In genomic region chr3:18046131-18046530, GRCh38 we compare ENCODE assay signal across 25 cellular contexts.
"Had no signal": no experiment of that assay in that cellular context is flagged by ENCODE, and none has a peak within 500 bp of the region (broad histone marks: within the 10 kb centered on the region; RNA-seq: fewer than 3 reads in every experiment).

No MANE protein-coding gene starts in this region.

- H3K4me3 ChIP-seq: cardiac muscle cell, esophagus muscularis mucosa, mucosa of descending colon, neural progenitor cell, prostate gland, right atrium auricular region, tibial nerve had no signal

- H3K9me3 Mint-ChIP-seq: activated CD4-positive, alpha-beta memory T cell treated with anti-CD3 and anti-CD28 coated beads for 36 hours; activated naive CD8-positive, alpha-beta T cell treated with anti-CD3 and anti-CD28 coated beads for 36 hours; dendritic cell treated with granulocyte-macrophage colony-stimulating factor and Interleukin-4, amounts not matched to agents 40 ng/mL and 50 ng/mL, for 4 days; naive B cell; neural progenitor cell had no signal

- H3K4me1 Mint-ChIP-seq: activated CD8-positive, alpha-beta memory T cell treated with anti-CD3 and anti-CD28 coated beads, Interleukin-2, amount 10 ng/mL, durations not matched to agents 7 days and 5 days; activated naive CD8-positive, alpha-beta T cell treated with anti-CD3 and anti-CD28 coated beads for 36 hours; activated T-helper 17 cell treated with anti-CD3 and anti-CD28 coated beads, Interleukin-2, amount 50 U/mL, for 72 hours had no signal

- H3K27ac Mint-ChIP-seq: activated CD4-positive, alpha-beta memory T cell treated with anti-CD3 and anti-CD28 coated beads for 36 hours; activated CD8-positive, alpha-beta memory T cell treated with anti-CD3 and anti-CD28 coated beads, Interleukin-2, amount 10 ng/mL, durations not matched to agents 7 days and 5 days; activated naive CD8-positive, alpha-beta T cell treated with anti-CD3 and anti-CD28 coated beads for 36 hours; activated T-helper 17 cell treated with anti-CD3 and anti-CD28 coated beads, Interleukin-2, amount 50 U/mL, for 72 hours; dendritic cell treated with granulocyte-macrophage colony-stimulating factor and Interleukin-4, amounts not matched to agents 40 ng/mL and 50 ng/mL, for 4 days; neural progenitor cell had no signal

- H3K36me3 Mint-ChIP-seq: activated CD4-positive, alpha-beta memory T cell treated with anti-CD3 and anti-CD28 coated beads for 36 hours; activated CD8-positive, alpha-beta memory T cell treated with anti-CD3 and anti-CD28 coated beads, Interleukin-2, amount 10 ng/mL, durations not matched to agents 7 days and 5 days; activated naive CD8-positive, alpha-beta T cell treated with anti-CD3 and anti-CD28 coated beads for 36 hours; neural progenitor cell had no signal

- H3K4me3 Mint-ChIP-seq: activated CD4-positive, alpha-beta memory T cell treated with anti-CD3 and anti-CD28 coated beads for 36 hours; activated CD8-positive, alpha-beta memory T cell treated with anti-CD3 and anti-CD28 coated beads, Interleukin-2, amount 10 ng/mL, durations not matched to agents 7 days and 5 days; activated naive CD8-positive, alpha-beta T cell treated with anti-CD3 and anti-CD28 coated beads for 36 hours; activated T-helper 17 cell treated with anti-CD3 and anti-CD28 coated beads, Interleukin-2, amount 50 U/mL, for 72 hours; dendritic cell treated with granulocyte-macrophage colony-stimulating factor and Interleukin-4, amounts not matched to agents 40 ng/mL and 50 ng/mL, for 4 days; naive B cell; neural progenitor cell had no signal

- DNase-seq: activated CD4-positive, alpha-beta memory T cell treated with anti-CD3 and anti-CD28 coated beads for 36 hours; activated CD4-positive, alpha-beta T cell treated with anti-CD3 and anti-CD28 coated beads for 1 hour; activated CD8-positive, alpha-beta memory T cell treated with anti-CD3 and anti-CD28 coated beads, Interleukin-2, amount 10 ng/mL, durations not matched to agents 7 days and 5 days; activated naive CD4-positive, alpha-beta T cell; activated naive CD8-positive, alpha-beta T cell treated with anti-CD3 and anti-CD28 coated beads for 36 hours; amygdala; effector CD8-positive, alpha-beta T cell; foreskin melanocyte; glutamatergic neuron; hippocampal formation; left cardiac atrium; mesenchymal stem cell; mucosa of descending colon; naive B cell; stimulated activated CD4-positive, alpha-beta T cell treated with anti-CD3 and anti-CD28 coated beads, Interleukin-2, amount 100 ng/mL, for 24 hours; stimulated activated naive CD8-positive, alpha-beta T cell treated with anti-CD3 and anti-CD28 coated beads, Interleukin-15, Interleukin-2, amounts not matched to agents 100 U/mL and 50 U/mL, for 24 hours; substantia nigra had no signal

- H3K27me3 Mint-ChIP-seq: dendritic cell treated with granulocyte-macrophage colony-stimulating factor and Interleukin-4, amounts not matched to agents 40 ng/mL and 50 ng/mL, for 4 days; naive B cell had no signal

- ATAC-seq: activated CD8-positive, alpha-beta memory T cell treated with anti-CD3 and anti-CD28 coated beads, Interleukin-2, amount 10 ng/mL, durations not matched to agents 7 days and 5 days; activated T-helper 17 cell treated with anti-CD3 and anti-CD28 coated beads, Interleukin-2, amount 50 U/mL, for 72 hours; left cardiac atrium; mucosa of descending colon; stimulated activated naive CD8-positive, alpha-beta T cell treated with anti-CD3 and anti-CD28 coated beads, Interleukin-15, Interleukin-2, amounts not matched to agents 100 U/mL and 50 U/mL, for 24 hours had no signal
